Comparison of ENCODE assay signal across 8 cellular contexts in the genomic region with DNA sequence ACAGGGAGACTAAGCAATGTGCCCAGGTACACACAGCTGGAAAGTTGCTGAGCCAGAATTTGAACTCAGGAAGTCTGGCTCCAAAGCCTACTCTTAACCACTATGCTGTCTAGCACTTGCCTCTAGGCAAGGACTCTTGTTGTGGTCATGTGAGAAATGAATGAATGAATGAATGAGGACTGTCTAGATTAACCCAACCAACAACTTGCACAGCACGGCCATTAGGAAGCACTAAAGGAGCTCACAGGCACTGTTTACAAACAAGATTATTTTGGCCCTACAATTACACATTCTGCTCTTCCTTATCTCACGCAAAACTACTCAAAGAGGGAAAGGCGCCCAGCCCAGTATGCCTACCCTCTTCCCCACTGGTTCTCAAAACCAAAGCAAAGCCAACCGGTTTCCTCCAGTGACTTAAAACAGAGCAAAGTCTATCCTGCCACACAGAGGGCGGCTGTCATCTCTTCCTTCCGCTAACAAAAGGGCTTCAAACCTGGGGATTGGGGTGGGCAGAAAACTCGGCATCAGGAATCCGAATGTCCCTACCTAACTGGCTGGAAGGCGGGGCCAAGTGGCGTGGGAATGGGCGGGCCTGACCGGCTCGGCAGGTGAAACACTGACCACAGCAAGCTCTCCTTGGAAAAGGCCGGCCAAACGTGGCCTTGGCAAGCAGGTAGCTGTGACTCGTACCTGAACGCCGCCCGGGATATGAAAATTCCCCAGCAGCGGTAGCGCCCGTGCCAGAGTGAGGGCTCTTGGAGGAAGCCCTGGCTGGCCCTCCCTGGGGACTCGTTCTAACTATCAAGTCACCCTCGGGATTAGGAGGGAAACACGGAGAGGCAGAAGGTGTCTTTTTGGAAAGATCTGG. TPM values are rescaled to one million over a fixed set of nuclear protein-coding genes. Genes with fewer than 3 reads are reported as not detected.
DNase-seq lines count a peak whose midpoint lies in the region; ATAC-seq and TF ChIP-seq lines count a peak whose summit lies in the region.

No MANE protein-coding gene starts in this region.

- intact Hi-C loops in A673 (cut with micrococcal nuclease; ENCODE audit: unreplicated experiment), result no loop called here
- intact Hi-C loops in natural killer cell (cut with micrococcal nuclease), result loop anchor here (5.0 kb wide), 1 partner anchor 162 kb away; the partner anchor contains the start of gene THRAP3
- intact Hi-C loops in vagina (cut with DNase I), result loop anchor here (10.0 kb wide), 1 partner anchor 230 kb away; the partner anchor contains the start of gene MAP7D1

- no peaks in the 10 kb centered on the region for H3K9me3 Mint-ChIP-seq in natural killer cell

- H3K4me3 ChIP-seq in A673 (ENCODE audit: low read depth, low read length, poor library complexity, severe bottlenecking) (peak overlapping the region; percentile 88), vagina (peak overlapping the region; percentile 67 to 95)

- H3K36me3 Mint-ChIP-seq in natural killer cell, result no peaks in the 10 kb centered on the region

- CTCF ChIA-PET in A673 (lab: Charles Lee), result interaction anchor here (0.6 kb wide), 1 partner anchor 103 kb away, joined by 3 read pairs; no protein-coding TSS in a partner anchor

- H3K9me3 ChIP-seq in A673 (ENCODE audit: low read depth, low read length, poor library complexity, severe bottlenecking) (no peaks in the 10 kb centered on the region), vagina (no peaks in the 10 kb centered on the region)

- no peaks in the 10 kb centered on the region for H3K27me3 ChIP-seq in A673 (replicated peaks; ENCODE audit: insufficient read depth, low read depth, low read length, poor library complexity)
- H3K27me3 ChIP-seq in vagina, result no peaks in the 10 kb centered on the region

- H3K27ac Mint-ChIP-seq in natural killer cell, result peak overlapping the region; percentile 98 to 99

- POLR2A ChIA-PET in A673 (lab: Charles Lee; ENCODE audit: low non-redundant PET), result no interaction called here

- peak overlapping the region; percentile 89 for H3K4me3 Mint-ChIP-seq in natural killer cell

- H3K27ac ChIP-seq in A673 (ENCODE audit: low read depth, low read length, poor library complexity, severe bottlenecking), result peak overlapping the region; percentile 100
- H3K27ac ChIP-seq in vagina, result peak overlapping the region; percentile 99

- TSS peak; percentile 63 for BruUV-seq in A673 (replicated peaks; lab: Mats Ljungman, UMichigan)

- no peaks in the 10 kb centered on the region for H3K27me3 Mint-ChIP-seq in natural killer cell (ENCODE audit: low read depth in 2 of 2)

- TF ChIP-seq CTCF in A673 (conservative IDR thresholded peaks at IDR 0.05; ENCODE audit: low read depth, low read length) (no peak), natural killer cell (IDR thresholded peaks at IDR 0.05) (no peak), vagina (IDR thresholded peaks at IDR 0.05) (no peak)

- H3K36me3 ChIP-seq in A673 (ENCODE audit: insufficient read depth, low read length, poor library complexity, severe bottlenecking) (peaks cover 1% of the 10 kb centered on the region), vagina (peaks cover 0 to 3% of the 10 kb centered on the region in 2 donors)

- ATAC-seq in GM19324 (IDR thresholded peaks at IDR 0.05; ENCODE audit: low FRiP score, unreplicated experiment) (peak; percentile 2), natural killer cell (no peak), GM18868 (IDR thresholded peaks at IDR 0.05; ENCODE audit: unreplicated experiment) (no peak)

- no peak for TF ChIP-seq POLR2A in vagina (IDR thresholded peaks at IDR 0.05)

- H3K4me1 ChIP-seq in A673 (ENCODE audit: insufficient read depth, low read length, poor library complexity, severe bottlenecking) (peaks cover 45% of the 10 kb centered on the region), vagina (peaks cover 53% of the 10 kb centered on the region)

- DNase-seq in A673 (ENCODE audit: low spot score) (peak; percentile 67), NCI-H526 treated with DMSO at 0.1 percent for 48 hours (lab: John Stamatoyannopoulos, UW) (peak; percentile 91), fibroblast of peridontal ligament (ENCODE audit: extremely low read depth) (peak; percentile 14), natural killer cell (peak; percentile 37), vagina (ENCODE audit: extremely low spot score in 2 of 2) (no peak)
- peak; percentile 49 to 58 for DNase-seq in activated T-cell treated with anti-CD3 and anti-CD28 coated beads, Interleukin-2, amount 50 U/mL, for 48 hours

- H3K4me1 Mint-ChIP-seq in natural killer cell, result peaks cover 57 to 70% of the 10 kb centered on the region in 2 donors

RNA-seq across cellular contexts. Expression of gene STK40, which starts 0.9 kb away (rescaled TPM):
- total RNA-seq in A673 (2021) (93.2 and 109 TPM in 2 replicates), natural killer cell (10 to 100 TPM; 55.9 to 65.3 (median 59.8) TPM), vagina (35.4 TPM)

RNA-seq across cellular contexts. Expression of gene LSM10, which starts 12.9 kb away (rescaled TPM):
- total RNA-seq in A673 (2021), result 60.7 and 68.0 TPM in 2 replicates
- total RNA-seq in natural killer cell, result 10 to 100 TPM; 25.2 to 30.4 (median 26.6) TPM
- 45.2 TPM for total RNA-seq in vagina

Comparison
In these comparisons a context has a peak if more than half of its experiments do, and no peak if none do; other contexts are left out.
1. DNase-seq: peak in A673 (single experiment), NCI-H526 treated with DMSO at 0.1 percent for 48 hours (single experiment), activated T-cell treated with anti-CD3 and anti-CD28 coated beads, Interleukin-2, amount 50 U/mL, for 48 hours (2 of 2), fibroblast of peridontal ligament (single experiment) and natural killer cell (single experiment); none in vagina (0 of 2).